24 cellular contexts compared by ENCODE assay signal in genomic region chr11:74605403-74605802, GRCh38.
"Had no signal": no experiment of that assay in that cellular context is flagged by ENCODE, and none has a peak within 500 bp of the region (broad histone marks: within the 10 kb centered on the region; RNA-seq: fewer than 3 reads in every experiment).

No MANE protein-coding gene starts in this region.

- DNase-seq: activated CD4-positive, alpha-beta T cell treated with anti-CD3 and anti-CD28 coated beads for 48 hours; activated CD4-positive, alpha-beta T cell treated with anti-CD3 and anti-CD28 coated beads, Interleukin-2, amount 50 U/mL, for 48 hours; activated CD4-positive, CD25-positive, alpha-beta regulatory T cell treated with anti-CD3 and anti-CD28 coated beads, Interleukin-2, amount 50 U/mL, for 72 hours; activated CD8-positive, alpha-beta memory T cell treated with anti-CD3 and anti-CD28 coated beads, Interleukin-2, amount 10 ng/mL, durations not matched to agents 7 days and 5 days; activated gamma-delta T cell treated with Interleukin-2 at 50 U/mL for 16 hours; activated naive CD4-positive, alpha-beta T cell treated with anti-CD3 and anti-CD28 coated beads, Interleukin-2, amount 10 ng/mL, durations not matched to agents 7 days and 5 days; activated naive CD8-positive, alpha-beta T cell treated with anti-CD3 and anti-CD28 coated beads for 36 hours; activated T-cell treated with anti-CD3 and anti-CD28 coated beads, Interleukin-2, amount 50 U/mL, for 4 hours; brain microvascular endothelial cell; MG63; NCI-H1092 treated with DMSO at 0.1 percent for 48 hours; NCI-H1417 treated with DMSO at 0.1 percent for 48 hours; NCI-H1694 treated with DMSO at 0.1 percent for 48 hours; NCI-H2029 treated with DMSO at 0.1 percent for 48 hours; NCI-H345; NCI-H510A treated with DMSO at 0.1 percent for 48 hours; NCI-H69; NK-92 treated with Interleukin-12 subunit alpha and Interleukin-12 subunit beta, amount 100 ng/mL, for 24 hours; SHP77 had no signal

- H3K36me3 ChIP-seq: brain microvascular endothelial cell had no signal

- ATAC-seq: activated CD8-positive, alpha-beta memory T cell treated with anti-CD3 and anti-CD28 coated beads, Interleukin-2, amount 10 ng/mL, durations not matched to agents 7 days and 5 days; activated T-cell treated with anti-CD3 and anti-CD28 coated beads, Interleukin-2, amount 50 U/mL, for 4 hours; WTC11 had no signal

- H3K4me1 ChIP-seq: SJSA1 had no signal

- H3K4me3 Mint-ChIP-seq: activated CD8-positive, alpha-beta memory T cell treated with anti-CD3 and anti-CD28 coated beads, Interleukin-2, amount 10 ng/mL, durations not matched to agents 7 days and 5 days; activated naive CD4-positive, alpha-beta T cell treated with anti-CD3 and anti-CD28 coated beads, Interleukin-2, amount 10 ng/mL, durations not matched to agents 7 days and 5 days; activated naive CD8-positive, alpha-beta T cell treated with anti-CD3 and anti-CD28 coated beads for 36 hours; activated T-cell treated with anti-CD3 and anti-CD28 coated beads, Interleukin-2, amount 50 U/mL, for 4 hours; T-helper 1 cell treated with Interleukin-12 subunit alpha and Interleukin-12 subunit beta and Interleukin-4 antibody, amounts not matched to agents 30 μg/mL and 1 μg/mL, for 36 hours; WTC11 had no signal

- H3K27me3 Mint-ChIP-seq: activated CD8-positive, alpha-beta memory T cell treated with anti-CD3 and anti-CD28 coated beads, Interleukin-2, amount 10 ng/mL, durations not matched to agents 7 days and 5 days; activated naive CD4-positive, alpha-beta T cell treated with anti-CD3 and anti-CD28 coated beads, Interleukin-2, amount 10 ng/mL, durations not matched to agents 7 days and 5 days; activated naive CD8-positive, alpha-beta T cell treated with anti-CD3 and anti-CD28 coated beads for 36 hours had no signal

- H3K4me3 ChIP-seq: MG63, SJSA1 had no signal

- FAIRE-seq: RCC 7860 had no signal

- H3K27ac ChIP-seq: brain microvascular endothelial cell, SJSA1 had no signal

- H3K27ac Mint-ChIP-seq: activated CD8-positive, alpha-beta memory T cell treated with anti-CD3 and anti-CD28 coated beads, Interleukin-2, amount 10 ng/mL, durations not matched to agents 7 days and 5 days; activated naive CD4-positive, alpha-beta T cell treated with anti-CD3 and anti-CD28 coated beads, Interleukin-2, amount 10 ng/mL, durations not matched to agents 7 days and 5 days; activated naive CD8-positive, alpha-beta T cell treated with anti-CD3 and anti-CD28 coated beads for 36 hours; activated T-helper 2 cell treated with anti-CD3 and anti-CD28 coated beads, Interferon-gamma antibody, Interleukin-2, Interleukin-4, amounts not matched to agents 10 μg/mL and 5 μg/mL and 100 μg/mL, durations not matched to agents 14 hours and 24 hours and 36 hours; T-helper 1 cell treated with Interleukin-12 subunit alpha and Interleukin-12 subunit beta and Interleukin-4 antibody, amounts not matched to agents 30 μg/mL and 1 μg/mL, for 36 hours; WTC11 had no signal

- H3K27me3 ChIP-seq: brain microvascular endothelial cell, MG63, SJSA1 had no signal

- H3K9me3 Mint-ChIP-seq: activated naive CD4-positive, alpha-beta T cell treated with anti-CD3 and anti-CD28 coated beads, Interleukin-2, amount 10 ng/mL, durations not matched to agents 7 days and 5 days; activated naive CD8-positive, alpha-beta T cell treated with anti-CD3 and anti-CD28 coated beads for 36 hours; activated T-cell treated with anti-CD3 and anti-CD28 coated beads, Interleukin-2, amount 50 U/mL, for 4 hours; activated T-helper 2 cell treated with anti-CD3 and anti-CD28 coated beads, Interferon-gamma antibody, Interleukin-2, Interleukin-4, amounts not matched to agents 10 μg/mL and 5 μg/mL and 100 μg/mL, durations not matched to agents 14 hours and 24 hours and 36 hours; T-helper 1 cell treated with Interleukin-12 subunit alpha and Interleukin-12 subunit beta and Interleukin-4 antibody, amounts not matched to agents 30 μg/mL and 1 μg/mL, for 36 hours; WTC11 had no signal

- H3K9me3 ChIP-seq: MG63, SJSA1 had no signal

- H3K4me1 Mint-ChIP-seq: activated naive CD4-positive, alpha-beta T cell treated with anti-CD3 and anti-CD28 coated beads, Interleukin-2, amount 10 ng/mL, durations not matched to agents 7 days and 5 days; WTC11 had no signal
